ENCODE assay signal across 15 cellular contexts in genomic region chr12:106681210-106681609, GRCh38.
"Had no signal": no experiment of that assay in that cellular context is flagged by ENCODE, and none has a peak within 500 bp of the region (broad histone marks: within the 10 kb centered on the region; RNA-seq: fewer than 3 reads in every experiment).

No MANE protein-coding gene starts in this region.

- H3K9me3 Mint-ChIP-seq: mesothelial cell of epicardium; natural killer cell; stimulated activated effector memory CD8-positive, alpha-beta T cell treated with anti-CD3 and anti-CD28 coated beads, Interleukin-12 subunit alpha, Interleukin-12 subunit beta, amount 100 ng/mL, for 72 hours; stimulated activated naive CD8-positive, alpha-beta T cell treated with anti-CD3 and anti-CD28 coated beads, Interleukin-15, Interleukin-2, amounts not matched to agents 100 ng/mL and 50 ng/mL, for 24 hours had no signal

- DNase-seq: colonic mucosa; dermis blood vessel endothelial cell; effector CD4-positive, alpha-beta T cell; heart left ventricle; hippocampal formation; natural killer cell; right lobe of liver; stimulated activated CD4-positive, alpha-beta T cell treated with anti-CD3 and anti-CD28 coated beads, Interleukin-4, amount 100 ng/mL, for 1 hour; stimulated activated CD8-positive, alpha-beta memory T cell treated with anti-CD3 and anti-CD28 coated beads, Interleukin-4, amount 100 ng/mL, for 48 hours; tibial artery had no signal

- H3K27ac Mint-ChIP-seq: mesothelial cell of epicardium; natural killer cell; stimulated activated effector memory CD8-positive, alpha-beta T cell treated with anti-CD3 and anti-CD28 coated beads, Interleukin-12 subunit alpha, Interleukin-12 subunit beta, amount 100 ng/mL, for 72 hours; stimulated activated naive CD8-positive, alpha-beta T cell treated with anti-CD3 and anti-CD28 coated beads, Interleukin-15, Interleukin-2, amounts not matched to agents 100 ng/mL and 50 ng/mL, for 24 hours had no signal

- H3K27me3 Mint-ChIP-seq: stimulated activated naive CD8-positive, alpha-beta T cell treated with anti-CD3 and anti-CD28 coated beads, Interleukin-15, Interleukin-2, amounts not matched to agents 100 ng/mL and 50 ng/mL, for 24 hours had no signal

- H3K9me3 ChIP-seq: colonic mucosa, heart left ventricle, prostate gland, right lobe of liver, tibial artery had no signal

- H2AFZ ChIP-seq: parathyroid adenoma had no signal

- ATAC-seq: heart left ventricle, natural killer cell, right lobe of liver had no signal

- H3K36me3 Mint-ChIP-seq: mesothelial cell of epicardium; natural killer cell; stimulated activated effector memory CD8-positive, alpha-beta T cell treated with anti-CD3 and anti-CD28 coated beads, Interleukin-12 subunit alpha, Interleukin-12 subunit beta, amount 100 ng/mL, for 72 hours had no signal

- H3K27ac ChIP-seq: colonic mucosa, heart left ventricle, parathyroid adenoma, prostate gland, right lobe of liver, tibial artery had no signal

- H3K4me1 ChIP-seq: colonic mucosa, heart left ventricle, parathyroid adenoma, prostate gland, right lobe of liver, tibial artery had no signal

- H3K4me3 Mint-ChIP-seq: mesothelial cell of epicardium; natural killer cell; stimulated activated effector memory CD8-positive, alpha-beta T cell treated with anti-CD3 and anti-CD28 coated beads, Interleukin-12 subunit alpha, Interleukin-12 subunit beta, amount 100 ng/mL, for 72 hours; stimulated activated naive CD8-positive, alpha-beta T cell treated with anti-CD3 and anti-CD28 coated beads, Interleukin-15, Interleukin-2, amounts not matched to agents 100 ng/mL and 50 ng/mL, for 24 hours had no signal

- H3K79me2 ChIP-seq: parathyroid adenoma had no signal

- H3K4me1 Mint-ChIP-seq: mesothelial cell of epicardium; natural killer cell; stimulated activated effector memory CD8-positive, alpha-beta T cell treated with anti-CD3 and anti-CD28 coated beads, Interleukin-12 subunit alpha, Interleukin-12 subunit beta, amount 100 ng/mL, for 72 hours had no signal

- H3K4me3 ChIP-seq: colonic mucosa, heart left ventricle, prostate gland, right lobe of liver, tibial artery had no signal

- H3K27me3 ChIP-seq: colonic mucosa, heart left ventricle, right lobe of liver had no signal

- H3K36me3 ChIP-seq: colonic mucosa, heart left ventricle, prostate gland, right lobe of liver, tibial artery had no signal
